In genomic region chr15:36557364-36557763, GRCh38 we compare ENCODE assay signal across 11 cellular contexts.
"Had no signal": no experiment of that assay in that cellular context is flagged by ENCODE, and none has a peak within 500 bp of the region (broad histone marks: within the 10 kb centered on the region; RNA-seq: fewer than 3 reads in every experiment).

No MANE protein-coding gene starts in this region.

- H3K9me3 Mint-ChIP-seq: activated naive CD8-positive, alpha-beta T cell treated with anti-CD3 and anti-CD28 coated beads, Interleukin-2, amount 10 ng/mL, durations not matched to agents 7 days and 5 days; natural killer cell; stimulated activated memory B cell treated with anti-CD40 and anti-IgM and Interleukin-4, amounts not matched to agents 10 μg/mL and 1 μg/mL and 100 μg/mL, for 72 hours had no signal

- ATAC-seq: activated CD4-positive, CD25-positive, alpha-beta regulatory T cell treated with anti-CD3 and anti-CD28 coated beads, Interleukin-2, amount 50 U/mL, for 24 hours; esophagus mucosa; natural killer cell; stimulated activated memory B cell treated with anti-CD40 and anti-IgM and Interleukin-4, amounts not matched to agents 10 μg/mL and 1 μg/mL and 100 μg/mL, for 72 hours had no signal

- H3K36me3 Mint-ChIP-seq: activated naive CD8-positive, alpha-beta T cell treated with anti-CD3 and anti-CD28 coated beads, Interleukin-2, amount 10 ng/mL, durations not matched to agents 7 days and 5 days; brain; natural killer cell; stimulated activated memory B cell treated with anti-CD40 and anti-IgM and Interleukin-4, amounts not matched to agents 10 μg/mL and 1 μg/mL and 100 μg/mL, for 72 hours had no signal

- H3K4me3 Mint-ChIP-seq: activated naive CD8-positive, alpha-beta T cell treated with anti-CD3 and anti-CD28 coated beads, Interleukin-2, amount 10 ng/mL, durations not matched to agents 7 days and 5 days; brain; natural killer cell; stimulated activated memory B cell treated with anti-CD40 and anti-IgM and Interleukin-4, amounts not matched to agents 10 μg/mL and 1 μg/mL and 100 μg/mL, for 72 hours had no signal

- H3K4me1 Mint-ChIP-seq: activated naive CD8-positive, alpha-beta T cell treated with anti-CD3 and anti-CD28 coated beads, Interleukin-2, amount 10 ng/mL, durations not matched to agents 7 days and 5 days; brain; stimulated activated memory B cell treated with anti-CD40 and anti-IgM and Interleukin-4, amounts not matched to agents 10 μg/mL and 1 μg/mL and 100 μg/mL, for 72 hours had no signal

- H3K27ac Mint-ChIP-seq: activated naive CD8-positive, alpha-beta T cell treated with anti-CD3 and anti-CD28 coated beads, Interleukin-2, amount 10 ng/mL, durations not matched to agents 7 days and 5 days; brain; natural killer cell; stimulated activated memory B cell treated with anti-CD40 and anti-IgM and Interleukin-4, amounts not matched to agents 10 μg/mL and 1 μg/mL and 100 μg/mL, for 72 hours had no signal

- DNase-seq: activated naive CD4-positive, alpha-beta T cell; activated naive CD8-positive, alpha-beta T cell treated with anti-CD3 and anti-CD28 coated beads, Interleukin-2, amount 10 ng/mL, durations not matched to agents 7 days and 5 days; activated T-cell treated with anti-CD3 and anti-CD28 coated beads for 4 hours; central memory CD4-positive, alpha-beta T cell; hippocampal formation; left ventricle myocardium inferior; natural killer cell had no signal
